Comparison of ENCODE assay signal across 13 cellular contexts in the genomic region with DNA sequence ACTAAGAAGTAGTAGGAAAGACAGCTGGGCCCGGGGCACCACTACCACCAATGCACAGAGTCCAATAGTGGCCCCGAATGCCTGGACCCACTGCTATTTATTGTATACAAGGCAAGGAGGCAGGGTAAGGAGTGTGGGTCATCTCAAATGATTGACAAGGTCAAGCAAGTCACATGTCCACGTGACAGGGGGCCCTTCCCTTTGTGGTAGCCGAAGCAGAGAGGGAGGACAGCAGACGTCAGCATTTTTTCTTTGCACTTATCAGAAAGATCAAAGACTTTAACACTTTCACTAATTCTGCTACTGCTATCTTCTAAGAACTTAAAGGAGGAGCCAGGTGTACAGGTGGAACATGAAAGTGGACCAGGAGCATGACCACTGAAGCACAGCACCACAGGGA. TPM values are rescaled to one million over a fixed set of nuclear protein-coding genes. Genes with fewer than 3 reads are reported as not detected.
DNase-seq lines count a peak whose midpoint lies in the region; TF ChIP-seq lines count a peak whose summit lies in the region.
"Had no signal": no experiment of that assay in that cellular context is flagged by ENCODE, and none has a peak within 500 bp of the region (broad histone marks: within the 10 kb centered on the region; RNA-seq: fewer than 3 reads in every experiment).

No MANE protein-coding gene starts in this region.

- BruUV-seq in MCF 10A (replicated peaks; lab: Mats Ljungman, UMichigan) (no TSS peak), mammary epithelial cell (replicated peaks; lab: Mats Ljungman, UMichigan) (no TSS peak)

- intact Hi-C loops in MCF 10A (cut with micrococcal nuclease) (no loop called here), mammary epithelial cell (cut with micrococcal nuclease) (no loop called here), testis (cut with DNase I; ENCODE audit: low total_unique reads) (no loop called here)

- H3K4me1 ChIP-seq in mammary epithelial cell (ENCODE audit: insufficient read depth, low read length), result no peaks in the 10 kb centered on the region
- H3K4me1 ChIP-seq in MM.1S (ENCODE audit: low read length), result peaks cover 3% of the 10 kb centered on the region; the same call in 1 of the 2 replicates
- H3K4me1 ChIP-seq in testis, result peaks cover 5% of the 10 kb centered on the region
- peaks cover 0 to 2% of the 10 kb centered on the region in 2 experiments for H3K4me1 ChIP-seq in trophoblast cell (ENCODE audit: control insufficient read depth in 1 of 2, insufficient read depth in 2 of 2, low read length in 2 of 2)

- H3K79me1 ChIP-seq in trophoblast cell (ENCODE audit: low read length), result no peaks in the 10 kb centered on the region

- WGBS in mammary epithelial cell (ENCODE audit: low coverage, missing lambda C conversion rate), result 58% methylated on average over 4 of the region's 5 CpGs
- 59 to 66% methylated on average over 5 of the region's 5 CpGs for WGBS in testis, 2 donors
- no CpG with 5 or more reads among the region's 5 CpGs for WGBS in trophoblast cell (ENCODE audit: extremely low coverage, insufficient coverage, insufficient read length)

- H2AFZ ChIP-seq in mammary epithelial cell (ENCODE audit: low read depth, low read length) (no peak overlapping the region), MM.1S (ENCODE audit: low read length) (no peak overlapping the region), trophoblast cell (ENCODE audit: insufficient read depth, low read length, poor library complexity) (no peak overlapping the region)
- H2AFZ ChIP-seq: GM23248 had no signal

- DNase-seq in MCF 10A (ENCODE audit: unreplicated experiment), result no peak
- no peak for DNase-seq in mammary epithelial cell
- DNase-seq in MM.1S, result peak; percentile 55
- no peak for DNase-seq in neural crest cell (ENCODE audit: low read depth, low spot score)
- DNase-seq in testis, result peak; percentile 51
- DNase-seq in trophoblast cell, result no peak
- no peak for DNase-seq in T-helper 2 cell treated with Interferon-gamma antibody and Interleukin-4, amounts not matched to agents 5 μg/mL and 100 μg/mL, for 36 hours (ENCODE audit: low spot score)
- no peak for DNase-seq in activated CD8-positive, alpha-beta memory T cell treated with anti-CD3 and anti-CD28 coated beads, Interleukin-2, amount 50 U/mL, for 48 hours
- DNase-seq: Calu3; CD8-positive, alpha-beta memory T cell; DMS 273 treated with DMSO at 0.1 percent for 48 hours; GM23248 had no signal

- H2AK5ac ChIP-seq in trophoblast cell (ENCODE audit: low read length), result no peak overlapping the region

- peak overlapping the region; percentile 39 for H3K27ac Mint-ChIP-seq in MCF 10A (ENCODE audit: low read depth, unreplicated experiment)
- no peak overlapping the region for H3K27ac Mint-ChIP-seq in neural crest cell (ENCODE audit: unreplicated experiment)
- H3K27ac Mint-ChIP-seq in T-helper 2 cell treated with Interferon-gamma antibody and Interleukin-4, amounts not matched to agents 5 μg/mL and 100 μg/mL, for 36 hours, result no peak overlapping the region

- TF ChIP-seq POLR2A in testis (IDR thresholded peaks at IDR 0.05), result no peak

- POLR2A ChIA-PET in MCF 10A (lab: Yijun Ruan, JAX), result no interaction called here

- H3K27ac ChIP-seq in mammary epithelial cell (ENCODE audit: insufficient read depth, low read depth, low read length) (no peak overlapping the region), MM.1S (ENCODE audit: low read length) (no peak overlapping the region), testis (peak overlapping the region in 1 of 2 donors; percentile 44), trophoblast cell (ENCODE audit: low read depth, low read length) (no peak overlapping the region)
- H3K27ac ChIP-seq: GM23248 had no signal

- no peak overlapping the region for H3K23ac ChIP-seq in trophoblast cell (ENCODE audit: low read length)

- H3K9me2 ChIP-seq in MM.1S (replicated peaks; ENCODE audit: insufficient read depth, low read length), result no peaks in the 10 kb centered on the region

- H3K36me3 Mint-ChIP-seq in MCF 10A (ENCODE audit: insufficient read depth, unreplicated experiment) (peaks cover 44% of the 10 kb centered on the region), neural crest cell (ENCODE audit: low read depth) (peaks cover 5% of the 10 kb centered on the region)
- H3K36me3 Mint-ChIP-seq in T-helper 2 cell treated with Interferon-gamma antibody and Interleukin-4, amounts not matched to agents 5 μg/mL and 100 μg/mL, for 36 hours (ENCODE audit: low read depth), result peaks cover 18% of the 10 kb centered on the region

- H3K27me3 Mint-ChIP-seq in MCF 10A (ENCODE audit: insufficient read depth, unreplicated experiment) (no peaks in the 10 kb centered on the region), neural crest cell (ENCODE audit: low read depth) (no peaks in the 10 kb centered on the region)
- no peaks in the 10 kb centered on the region for H3K27me3 Mint-ChIP-seq in T-helper 2 cell treated with Interferon-gamma antibody and Interleukin-4, amounts not matched to agents 5 μg/mL and 100 μg/mL, for 36 hours (ENCODE audit: low read depth)
- H3K27me3 Mint-ChIP-seq: CD8-positive, alpha-beta memory T cell had no signal

- dilution Hi-C loops in mammary epithelial cell (cut with HindIII; ENCODE audit: low sequenced_read_pairs), result no loop called here

- H4K20me1 ChIP-seq in mammary epithelial cell (ENCODE audit: insufficient read depth, low read length) (no peaks in the 10 kb centered on the region), MM.1S (ENCODE audit: insufficient read depth, low read length) (peaks cover 6% of the 10 kb centered on the region; the same call in 1 of the 2 replicates)

- CTCF ChIA-PET in MCF 10A (lab: Yijun Ruan, JAX), result interaction anchor here (0.5 kb wide), 1 partner anchor 21 kb away, joined by 3 read pairs; no protein-coding TSS in a partner anchor
- CTCF ChIA-PET in mammary epithelial cell (lab: Charles Lee; ENCODE audit: low non-redundant PET), result no interaction called here

- H3K9me3 Mint-ChIP-seq in MCF 10A (ENCODE audit: unreplicated experiment) (no peaks in the 10 kb centered on the region), neural crest cell (no peaks in the 10 kb centered on the region)
- no peaks in the 10 kb centered on the region for H3K9me3 Mint-ChIP-seq in T-helper 2 cell treated with Interferon-gamma antibody and Interleukin-4, amounts not matched to agents 5 μg/mL and 100 μg/mL, for 36 hours
- H3K9me3 Mint-ChIP-seq: CD8-positive, alpha-beta memory T cell had no signal

- no peaks in the 10 kb centered on the region for H3F3A ChIP-seq in MM.1S (ENCODE audit: insufficient read depth, low read length)

- peaks cover 94% of the 10 kb centered on the region for H3K79me2 ChIP-seq in mammary epithelial cell (ENCODE audit: insufficient read depth, low read length)
- peaks cover 81% of the 10 kb centered on the region for H3K79me2 ChIP-seq in MM.1S (ENCODE audit: low read length)
- H3K79me2 ChIP-seq in trophoblast cell (ENCODE audit: control insufficient read depth, insufficient read depth, low read length, poor library complexity), result no peaks in the 10 kb centered on the region

- no peak overlapping the region for H2BK5ac ChIP-seq in trophoblast cell (ENCODE audit: low read depth, low read length, poor library complexity)

- H3K27me3 ChIP-seq in mammary epithelial cell (ENCODE audit: insufficient read depth, low read length) (no peaks in the 10 kb centered on the region), MM.1S (replicated peaks; ENCODE audit: insufficient read depth, low read length) (no peaks in the 10 kb centered on the region), testis (no peaks in the 10 kb centered on the region), trophoblast cell (ENCODE audit: insufficient read depth, low read length) (no peaks in the 10 kb centered on the region)

- no peak overlapping the region for H3K4me3 Mint-ChIP-seq in MCF 10A (ENCODE audit: unreplicated experiment)
- peak overlapping the region; percentile 61 for H3K4me3 Mint-ChIP-seq in neural crest cell
- H3K4me3 Mint-ChIP-seq in T-helper 2 cell treated with Interferon-gamma antibody and Interleukin-4, amounts not matched to agents 5 μg/mL and 100 μg/mL, for 36 hours, result no peak overlapping the region

- H2BK120ac ChIP-seq in trophoblast cell (ENCODE audit: insufficient read depth, low read length, poor library complexity), result no peak overlapping the region

- H3K9ac ChIP-seq in mammary epithelial cell (ENCODE audit: insufficient read depth, low read length) (no peak overlapping the region), MM.1S (ENCODE audit: low read length) (no peak overlapping the region), trophoblast cell (ENCODE audit: low read length) (no peak overlapping the region)
- H3K9ac ChIP-seq: GM23248 had no signal

- H3K4me1 Mint-ChIP-seq in MCF 10A (ENCODE audit: insufficient read depth, unreplicated experiment) (no peaks in the 10 kb centered on the region), neural crest cell (peaks cover 10% of the 10 kb centered on the region)
- H3K4me1 Mint-ChIP-seq in T-helper 2 cell treated with Interferon-gamma antibody and Interleukin-4, amounts not matched to agents 5 μg/mL and 100 μg/mL, for 36 hours (ENCODE audit: low read depth), result peaks cover 13% of the 10 kb centered on the region

- H4K91ac ChIP-seq in trophoblast cell (ENCODE audit: low read depth, low read length), result no peak overlapping the region

- no peak overlapping the region for H3K14ac ChIP-seq in trophoblast cell (ENCODE audit: low read length)

- H4K12ac ChIP-seq in trophoblast cell (ENCODE audit: low read depth, low read length), result no peak overlapping the region

- no peak overlapping the region for H3K4me2 ChIP-seq in mammary epithelial cell (ENCODE audit: insufficient read depth, low read depth, low read length)
- no peak overlapping the region for H3K4me2 ChIP-seq in MM.1S (ENCODE audit: low read depth, low read length)
- no peak overlapping the region for H3K4me2 ChIP-seq in trophoblast cell (ENCODE audit: low read length)

- H3K36me3 ChIP-seq in mammary epithelial cell (ENCODE audit: insufficient read depth, low read length), result peaks cover 9% of the 10 kb centered on the region
- H3K36me3 ChIP-seq in MM.1S (replicated peaks; ENCODE audit: insufficient read depth, low read length), result peaks cover 5% of the 10 kb centered on the region; the same call in 1 of the 2 replicates
- no peaks in the 10 kb centered on the region for H3K36me3 ChIP-seq in testis (ENCODE audit: low read depth, missing control alignments)
- peaks cover 21 to 34% of the 10 kb centered on the region in 2 experiments for H3K36me3 ChIP-seq in trophoblast cell (ENCODE audit: control insufficient read depth in 1 of 2, insufficient read depth in 2 of 2, low read length in 2 of 2)

- TF ChIP-seq CTCF in MCF 10A (IDR thresholded peaks at IDR 0.05; ENCODE audit: unreplicated experiment) (no peak), mammary epithelial cell (conservative IDR thresholded peaks at IDR 0.05 in 1 of 2, IDR thresholded peaks at IDR 0.05 in 1 of 2; ENCODE audit: extremely low read depth in 1 of 2, insufficient read depth in 1 of 2, low read depth in 1 of 2, low read length in 2 of 2) (no peak), MM.1S (IDR thresholded peaks at IDR 0.05; ENCODE audit: low read length) (no peak), neural crest cell (conservative IDR thresholded peaks at IDR 0.05) (no peak), testis (IDR thresholded peaks at IDR 0.05) (no peak)

- H3K4me3 ChIP-seq in mammary epithelial cell (replicated peaks in 1 of 3; ENCODE audit: insufficient read depth in 1 of 3, low read depth in 2 of 3, low read length in 3 of 3), result no peak overlapping the region
- H3K4me3 ChIP-seq in MM.1S (ENCODE audit: low read length), result no peak overlapping the region
- H3K4me3 ChIP-seq in testis, result no peak overlapping the region
- no peak overlapping the region for H3K4me3 ChIP-seq in trophoblast cell (ENCODE audit: low read depth, low read length)
- H3K4me3 ChIP-seq: GM12878, GM23248 had no signal

- H3K9me3 ChIP-seq in mammary epithelial cell (replicated peaks; ENCODE audit: insufficient read depth, low read length), result no peaks in the 10 kb centered on the region
- no peaks in the 10 kb centered on the region for H3K9me3 ChIP-seq in MM.1S (replicated peaks; ENCODE audit: insufficient read depth, low read length)
- no peaks in the 10 kb centered on the region for H3K9me3 ChIP-seq in testis
- H3K9me3 ChIP-seq in trophoblast cell (ENCODE audit: insufficient read depth, low read depth, low read length), result peaks cover 2% of the 10 kb centered on the region

- no peak overlapping the region for H3K4ac ChIP-seq in trophoblast cell (ENCODE audit: low read depth, low read length)

- no peak overlapping the region for H4K8ac ChIP-seq in trophoblast cell (ENCODE audit: low read depth, low read length)

- no peak overlapping the region for H3K18ac ChIP-seq in trophoblast cell (ENCODE audit: low read length)

- in situ Hi-C loops in mammary epithelial cell (cut with MboI; ENCODE audit: low sequenced_read_pairs in 2 of 2), result no loop called here

- no peak overlapping the region for H2BK12ac ChIP-seq in trophoblast cell (ENCODE audit: low read length)

RNA-seq across cellular contexts. Expression of gene VPS53, which starts 6.5 kb away (rescaled TPM):
- total RNA-seq in MCF 10A (2022), result 43.5 and 55.0 TPM in 2 replicates
- 100 to 1,000 TPM in 1 of 2 donors, 10 to 100 TPM in 1; 48.3 to 112 TPM for total RNA-seq in mammary epithelial cell
- polyA plus RNA-seq in mammary epithelial cell, result 30.6 TPM
- 221 TPM for polyA minus RNA-seq in mammary epithelial cell
- total RNA-seq in neural crest cell, result 67.2 and 68.8 TPM in 2 replicates
- total RNA-seq in testis, result 10 to 100 TPM; 64.3 to 78.0 TPM
- polyA plus RNA-seq in testis (ENCODE audit: insufficient read depth, low read depth, low replicate concordance), result 60.4 TPM
- polyA plus RNA-seq in trophoblast cell (2013), result 18.8 and 19.3 TPM in 2 replicates

RNA-seq across cellular contexts. Expression of gene TLCD3A, which starts 24.3 kb away (rescaled TPM):
- total RNA-seq in MCF 10A (2022) (28.4 and 31.6 TPM in 2 replicates), mammary epithelial cell (10 to 100 TPM; 24.2 to 41.1 TPM), neural crest cell (20.9 and 22.5 TPM in 2 replicates), testis (10 to 100 TPM in 1 of 2 donors, 1 to 10 TPM in 1; 5.8 to 14.8 TPM)
- polyA plus RNA-seq in mammary epithelial cell (62.5 TPM), testis (ENCODE audit: insufficient read depth, low read depth, low replicate concordance) (20.9 TPM)
- 86.8 TPM for polyA minus RNA-seq in mammary epithelial cell
- 26.9 and 27.7 TPM in 2 replicates for polyA plus RNA-seq in trophoblast cell (2013)

RNA-seq across cellular contexts. Expression of gene GEMIN4, which starts 43.9 kb away (rescaled TPM):
- total RNA-seq in MCF 10A (2022) (19.5 and 24.1 TPM in 2 replicates), mammary epithelial cell (10 to 100 TPM; 17.0 to 31.4 TPM), neural crest cell (36.1 and 37.3 TPM in 2 replicates), testis (10 to 100 TPM; 64.2 to 77.4 TPM)
- polyA plus RNA-seq in mammary epithelial cell (31.1 TPM), testis (ENCODE audit: insufficient read depth, low read depth, low replicate concordance) (149 TPM)
- polyA minus RNA-seq in mammary epithelial cell, result 102 TPM
- polyA plus RNA-seq in trophoblast cell (2013), result 16.2 and 17.2 TPM in 2 replicates

Comparison
In these comparisons a context has a peak if more than half of its experiments do, and no peak if none do; other contexts are left out.
1. DNase-seq: peak in MM.1S (single experiment) and testis (single experiment); none in MCF 10A (single experiment), mammary epithelial cell (single experiment), neural crest cell (single experiment), trophoblast cell (0 of 2), T-helper 2 cell treated with Interferon-gamma antibody and Interleukin-4, amounts not matched to agents 5 μg/mL and 100 μg/mL, for 36 hours (single experiment) and activated CD8-positive, alpha-beta memory T cell treated with anti-CD3 and anti-CD28 coated beads, Interleukin-2, amount 50 U/mL, for 48 hours (single experiment).